In the genomic region with DNA sequence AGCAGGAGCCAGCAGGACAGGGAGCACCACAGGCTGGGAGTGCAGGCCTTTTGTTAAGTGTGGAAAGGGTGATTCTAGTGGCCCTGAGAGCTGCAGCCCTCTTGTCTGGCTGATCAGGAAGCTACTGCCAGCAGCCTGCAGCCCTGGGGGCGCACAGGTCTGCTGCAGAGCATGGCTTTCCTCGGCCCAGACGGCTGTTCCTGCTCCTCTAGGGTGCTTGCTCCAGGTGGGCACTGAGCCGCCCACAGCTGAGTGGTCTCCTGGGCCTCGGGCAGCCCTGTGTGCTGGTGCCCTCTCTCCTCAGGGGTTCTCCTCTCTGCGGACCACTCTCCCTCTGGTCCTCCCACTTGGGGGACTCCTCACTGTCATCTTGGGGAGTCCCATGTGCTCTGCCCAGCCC, we compare ENCODE assay signal across 12 cellular contexts. TPM values are rescaled to one million over a fixed set of nuclear protein-coding genes. Genes with fewer than 3 reads are reported as not detected.
DNase-seq lines count a peak whose midpoint lies in the region; ATAC-seq, FAIRE-seq and TF ChIP-seq lines count a peak whose summit lies in the region.
"Had no signal": no experiment of that assay in that cellular context is flagged by ENCODE, and none has a peak within 500 bp of the region (broad histone marks: within the 10 kb centered on the region; RNA-seq: fewer than 3 reads in every experiment).

No MANE protein-coding gene starts in this region.

- 84% methylated on average over 5 of the region's 6 CpGs; no CpG with 5 or more reads in 1 of the 2 experiments for WGBS in H1 (ENCODE audit: extremely low coverage in 1 of 2, insufficient coverage in 1 of 2, insufficient read length in 1 of 2, insufficient replicate concordance in 2 of 2, low coverage in 1 of 2, low lambda C conversion rate in 2 of 2, missing lambda C conversion rate in 1 of 2), 2 experiments

- no peak for ATAC-seq in activated T-cell treated with anti-CD3 and anti-CD28 coated beads, Interleukin-2, amount 50 U/mL, for 4 hours
- ATAC-seq in stimulated activated naive CD8-positive, alpha-beta T cell treated with anti-CD3 and anti-CD28 coated beads, Interleukin-15, amount 100 ng/mL, for 72 hours = peak; percentile 36

- H4K8ac ChIP-seq in H1 (ENCODE audit: extremely low read depth, insufficient read depth, low read length) = peak overlapping the region; percentile 71

- TF ChIP-seq POLR2A in H1 (IDR thresholded peaks at IDR 0.05; ENCODE audit: control extremely low read depth in 1 of 2, low read depth in 2 of 2, low read length in 2 of 2) = no peak

- H3K4me1 ChIP-seq in OCI-LY7 (ENCODE audit: insufficient read depth, low read length, poor library complexity, severe bottlenecking) (peaks cover 94% of the 10 kb centered on the region), H1 (replicated peaks in 1 of 4; ENCODE audit: control insufficient read depth in 3 of 4, insufficient read depth in 4 of 4, low read length in 3 of 4) (peaks cover 28 to 59% (median 48%) of the 10 kb centered on the region in 4 experiments)

- H3K56ac ChIP-seq in H1 (replicated peaks; ENCODE audit: insufficient read length, low read depth, low read length) = no peak overlapping the region

- H3K9me3 ChIP-seq in OCI-LY7 (ENCODE audit: low read length) = peaks cover 5% of the 10 kb centered on the region; the same call in 1 of the 2 replicates
- no peaks in the 10 kb centered on the region for H3K9me3 ChIP-seq in H1 (ENCODE audit: insufficient read depth in 2 of 2, low read depth in 1 of 2, low read length in 1 of 2)

- H2BK5ac ChIP-seq in H1 (ENCODE audit: low read depth, low read length) = peak overlapping the region; percentile 80

- H2BK120ac ChIP-seq in H1 (replicated peaks; ENCODE audit: low read depth, low read length) = no peak overlapping the region

- peaks cover 96% of the 10 kb centered on the region for H3K4me1 Mint-ChIP-seq in activated T-cell treated with anti-CD3 and anti-CD28 coated beads, Interleukin-2, amount 50 U/mL, for 4 hours (ENCODE audit: low read depth)
- H3K4me1 Mint-ChIP-seq in stimulated activated naive CD8-positive, alpha-beta T cell treated with anti-CD3 and anti-CD28 coated beads, Interleukin-15, amount 100 ng/mL, for 72 hours = peaks cover 97% of the 10 kb centered on the region

- no peak overlapping the region for H3K23ac ChIP-seq in H1 (ENCODE audit: insufficient read length)

- H2AK5ac ChIP-seq in H1 (ENCODE audit: low read depth, low read length) = peak overlapping the region; percentile 2; the same call in 1 of the 2 replicates

- TF ChIP-seq CTCF in OCI-LY7 (conservative IDR thresholded peaks at IDR 0.05; ENCODE audit: low read length) (peak; percentile 34; the same call in 1 of the 2 replicates), H1 (IDR thresholded peaks at IDR 0.05; ENCODE audit: control extremely low read depth in 1 of 3, insufficient read depth in 1 of 3, low read depth in 1 of 3, low read length in 3 of 3) (no peak)

- TF ChIP-seq RAD21 in H1 (IDR thresholded peaks at IDR 0.05 in 1 of 2, conservative IDR thresholded peaks at IDR 0.05 in 1 of 2; ENCODE audit: low read depth in 2 of 2, low read length in 2 of 2) = no peak

- no peak overlapping the region for H4K5ac ChIP-seq in H1 (ENCODE audit: insufficient read length, low read depth, low read length)

- peak overlapping the region; percentile 68; the same call in 1 of the 2 replicates for H2BK20ac ChIP-seq in H1 (ENCODE audit: low read length)

- peak overlapping the region; percentile 98 for H3K4me3 Mint-ChIP-seq in activated T-cell treated with anti-CD3 and anti-CD28 coated beads, Interleukin-2, amount 50 U/mL, for 4 hours
- peak overlapping the region; percentile 99 for H3K4me3 Mint-ChIP-seq in stimulated activated naive CD8-positive, alpha-beta T cell treated with anti-CD3 and anti-CD28 coated beads, Interleukin-15, amount 100 ng/mL, for 72 hours

- POLR2A ChIA-PET in OCI-LY7 (lab: Charles Lee) = interaction anchor here (0.9 to 8.3 kb wide), 13 partner anchors 7 to 110 kb away, joined by 3 to 106 read pairs (median 5); no protein-coding TSS in a partner anchor
- POLR2A ChIA-PET in H1 (lab: Charles Lee; ENCODE audit: partially characterized antibody) = interaction anchor here (1.0 to 8.0 kb wide), 4 partner anchors 11 to 23 kb away, joined by 3 to 56 read pairs (median 6); partner anchors contain the start of gene CCDC88C

- intact Hi-C loops in OCI-LY7 (cut with micrococcal nuclease; ENCODE audit: unreplicated experiment) = no loop called here

- no peak for TF ChIP-seq EP300 in H1 (IDR thresholded peaks at IDR 0.05; ENCODE audit: borderline replicate concordance in 1 of 2, low read depth in 2 of 2, low read length in 2 of 2)

- no peaks in the 10 kb centered on the region for H3K27me3 ChIP-seq in H1 (replicated peaks in 1 of 4; ENCODE audit: control insufficient read depth in 3 of 4, extremely low read depth in 1 of 4, insufficient read depth in 3 of 4, low read length in 3 of 4)

- H3K4me3 ChIP-seq in OCI-LY7 (ENCODE audit: low read depth, low read length, poor library complexity, severe bottlenecking) (peak overlapping the region; percentile 73), H1 (ENCODE audit: extremely low read depth in 1 of 4, insufficient read depth in 2 of 4, low read depth in 3 of 4, low read length in 4 of 4) (no peak overlapping the region)
- H3K4me3 ChIP-seq: smooth muscle cell had no signal

- H3K23me2 ChIP-seq in H1 (ENCODE audit: low read depth, low read length) = peaks cover 2% of the 10 kb centered on the region; the same call in 1 of the 2 replicates

- DNase-seq in activated T-cell treated with anti-CD3 and anti-CD28 coated beads, Interleukin-2, amount 50 U/mL, for 4 hours = no peak
- no peak for DNase-seq in activated T-cell treated with anti-CD3 and anti-CD28 coated beads, Interleukin-2, amount 50 U/mL, for 1 hour
- DNase-seq in OCI-LY7 (ENCODE audit: low spot score) (peak; percentile 69), H1 (ENCODE audit: low read depth in 1 of 2, low spot score in 2 of 2) (peak in 1 of 2 experiments; percentile 46), NCI-H82 treated with DMSO at 0.1 percent for 48 hours (lab: John Stamatoyannopoulos, UW; ENCODE audit: unreplicated experiment) (no peak), NCI-H748 (lab: John Stamatoyannopoulos, UW; ENCODE audit: unreplicated experiment) (no peak), putamen (ENCODE audit: low spot score) (no peak)
- no peak for DNase-seq in stimulated activated naive CD8-positive, alpha-beta T cell treated with anti-CD3 and anti-CD28 coated beads, Interleukin-15, amount 100 ng/mL, for 72 hours
- DNase-seq: activated CD4-positive, alpha-beta T cell treated with anti-CD3 and anti-CD28 coated beads for 4 hours; stimulated activated naive CD4-positive, alpha-beta T cell treated with Interleukin-2 at 50 U/mL for 16 hours had no signal

- H3K4me2 ChIP-seq in OCI-LY7 (ENCODE audit: low read length) = peak overlapping the region; percentile 98
- H3K4me2 ChIP-seq in H1 (ENCODE audit: insufficient read depth in 1 of 2, low read depth in 2 of 2, low read length in 2 of 2) = no peak overlapping the region
- H3K4me2 ChIP-seq: smooth muscle cell had no signal

- H3K79me1 ChIP-seq in H1 (ENCODE audit: low read depth, low read length) = peaks cover 28% of the 10 kb centered on the region

- H3K27ac Mint-ChIP-seq in stimulated activated naive CD8-positive, alpha-beta T cell treated with anti-CD3 and anti-CD28 coated beads, Interleukin-15, amount 100 ng/mL, for 72 hours = peak overlapping the region; percentile 19 to 95

- H3K79me2 ChIP-seq in OCI-LY7 (ENCODE audit: insufficient read depth, low read depth, low read length) (peaks cover 100% of the 10 kb centered on the region), H1 (ENCODE audit: control insufficient read depth in 1 of 2, insufficient read depth in 2 of 2, low read length in 2 of 2) (peaks cover 24 to 94% of the 10 kb centered on the region in 2 experiments)

- H3K27ac ChIP-seq in OCI-LY7 (ENCODE audit: low read depth, low read length, poor library complexity, severe bottlenecking) (peak overlapping the region; percentile 89), H1 (ENCODE audit: low read depth, low read length) (no peak overlapping the region)

- peak overlapping the region; percentile 64; the same call in 1 of the 2 replicates for H3K18ac ChIP-seq in H1 (ENCODE audit: extremely low read depth, low read length)

- H3K9me3 Mint-ChIP-seq in activated T-cell treated with anti-CD3 and anti-CD28 coated beads, Interleukin-2, amount 50 U/mL, for 4 hours = no peaks in the 10 kb centered on the region
- H3K9me3 Mint-ChIP-seq in stimulated activated naive CD8-positive, alpha-beta T cell treated with anti-CD3 and anti-CD28 coated beads, Interleukin-15, amount 100 ng/mL, for 72 hours = no peaks in the 10 kb centered on the region

- no TSS peak for BruUV-seq in OCI-LY7 (replicated peaks; lab: Mats Ljungman, UMichigan)

- no peak overlapping the region for H3K14ac ChIP-seq in H1 (ENCODE audit: insufficient read length)

- no peaks in the 10 kb centered on the region for H3K9me2 ChIP-seq in OCI-LY7 (ENCODE audit: insufficient read depth, low read length)

- H3K27me3 Mint-ChIP-seq in activated T-cell treated with anti-CD3 and anti-CD28 coated beads, Interleukin-2, amount 50 U/mL, for 4 hours (ENCODE audit: low read depth) = no peaks in the 10 kb centered on the region
- no peaks in the 10 kb centered on the region for H3K27me3 Mint-ChIP-seq in stimulated activated naive CD8-positive, alpha-beta T cell treated with anti-CD3 and anti-CD28 coated beads, Interleukin-15, amount 100 ng/mL, for 72 hours

- H4K91ac ChIP-seq in H1 (replicated peaks; ENCODE audit: insufficient read length, low read length) = peak overlapping the region; percentile 47

- H2BK15ac ChIP-seq in H1 (ENCODE audit: low read length) = no peak overlapping the region

- H3K4ac ChIP-seq in H1 (replicated peaks; ENCODE audit: insufficient read length, low read depth, low read length) = no peak overlapping the region

- H4K20me1 ChIP-seq in OCI-LY7 (ENCODE audit: insufficient read depth, low read length) = peaks cover 35% of the 10 kb centered on the region
- H4K20me1 ChIP-seq in H1 (replicated peaks in 1 of 2; ENCODE audit: control insufficient read depth in 1 of 2, insufficient read depth in 2 of 2, low read length in 2 of 2) = peaks cover 4 to 7% of the 10 kb centered on the region in 2 experiments

- no peak for FAIRE-seq in H1 (lab: Jason Lieb, UNC)
- FAIRE-seq: GM18507 had no signal

- H3K36me3 ChIP-seq in OCI-LY7 (ENCODE audit: insufficient read depth, low read length) (peaks cover 68% of the 10 kb centered on the region), H1 (ENCODE audit: control insufficient read depth in 2 of 4, insufficient read depth in 4 of 4, low read length in 3 of 4) (no peaks in the 10 kb centered on the region)

- no peak overlapping the region for H2AFZ ChIP-seq in OCI-LY7 (ENCODE audit: low read length)
- H2AFZ ChIP-seq in H1 (ENCODE audit: low read length) = no peak overlapping the region

- H2BK12ac ChIP-seq in H1 (ENCODE audit: low read depth, low read length) = no peak overlapping the region

- no peak overlapping the region for H3K9ac ChIP-seq in H1 (replicated peaks in 1 of 4; ENCODE audit: extremely low read depth in 1 of 4, low read depth in 3 of 4, low read length in 3 of 4)

- peaks cover 11% of the 10 kb centered on the region for H3K36me3 Mint-ChIP-seq in activated T-cell treated with anti-CD3 and anti-CD28 coated beads, Interleukin-2, amount 50 U/mL, for 4 hours (ENCODE audit: insufficient read depth)

- CTCF ChIA-PET in OCI-LY7 (lab: Charles Lee; ENCODE audit: unreplicated experiment) (interaction anchor here (0.8 to 1.9 kb wide), 5 partner anchors 15 to 155 kb away, joined by 3 to 9 read pairs (median 6); no protein-coding TSS in a partner anchor), H1 (lab: Charles Lee; ENCODE audit: partially characterized antibody) (interaction anchor here (0.6 to 6.7 kb wide), 17 partner anchors 10 to 252 kb away, joined by 3 to 31 read pairs (median 5); no protein-coding TSS in a partner anchor)

RNA-seq across cellular contexts. Expression of gene CCDC88C, which starts 18.9 kb away (rescaled TPM):
- total RNA-seq in activated T-cell treated with anti-CD3 and anti-CD28 coated beads, Interleukin-2, amount 50 U/mL, for 4 hours = 10 to 100 TPM; 50.3 to 60.2 (median 58.2) TPM
- total RNA-seq in OCI-LY7 (2014; rRNA removed; shearing (Covaris generic)) = 89.3 and 137 TPM in 2 replicates
- 253 and 262 TPM in 2 replicates for total RNA-seq in OCI-LY7 (2022)
- total RNA-seq in H1 (2021; fragmentation: NEBNext Ultra II Directional; extraction: Animal tissue kit (Norgen Biotek cat#: 25700)) = 55.4 and 57.7 TPM in 2 replicates
- polyA plus RNA-seq in H1 (2011; rRNA removed) = 10.3 and 19.5 TPM in 2 replicates
- 17.7 TPM for polyA plus RNA-seq in H1 (2011; cell fraction: cytosol; rRNA removed)
- 46.9 TPM for polyA plus RNA-seq in H1 (2011; cell fraction: nucleus; rRNA removed)
- 23.7 to 30.8 TPM (median 27.7 TPM) in 4 replicates for polyA plus RNA-seq in H1 (2012, experiment 1 of 2)
- polyA plus RNA-seq in H1 (2012, experiment 2 of 2) = 10.5 TPM
- polyA plus RNA-seq in H1 (2013, experiment 1 of 2) = 23.3 TPM
- polyA plus RNA-seq in H1 (2013, experiment 2 of 2) = 22.6 TPM
- polyA minus RNA-seq in H1 (2011; rRNA and poly(A)+ RNA removed) = 41.4 and 42.2 TPM in 2 replicates
- polyA minus RNA-seq in H1 (2011; cell fraction: cytosol; rRNA and poly(A)+ RNA removed) = 27.2 TPM
- 64.1 TPM for polyA minus RNA-seq in H1 (2011; cell fraction: nucleus; rRNA and poly(A)+ RNA removed)
- polyA plus RNA-seq: smooth muscle cell had no signal
